16 cellular contexts compared by ENCODE assay signal in genomic region chr22:32818446-32819115, GRCh38. TPM values are rescaled to one million over a fixed set of nuclear protein-coding genes. Genes with fewer than 3 reads are reported as not detected.
DNase-seq lines count a peak whose midpoint lies in the region; ATAC-seq and TF ChIP-seq lines count a peak whose summit lies in the region.
"Had no signal": no experiment of that assay in that cellular context is flagged by ENCODE, and none has a peak within 500 bp of the region (broad histone marks: within the 10 kb centered on the region; RNA-seq: fewer than 3 reads in every experiment).

No MANE protein-coding gene starts in this region.

- CTCF ChIA-PET in PC-9 (lab: Charles Lee), result no interaction called here

- intact Hi-C loops in PC-9 (cut with micrococcal nuclease; ENCODE audit: unreplicated experiment) (no loop called here), esophagus squamous epithelium (cut with DNase I) (no loop called here), thyroid gland (cut with DNase I) (no loop called here), aorta (cut with DNase I) (no loop called here)

- WGBS in esophagus squamous epithelium, 2 donors, result 71 to 75% methylated on average over 5 to 12 of the region's 12 CpGs
- WGBS in thyroid gland, 2 donors, result 72 to 77% methylated on average over 12 of the region's 12 CpGs
- 71 to 77% methylated on average over 12 of the region's 12 CpGs for WGBS in aorta, 2 donors

- DNase-seq in PC-9, result no peak
- DNase-seq in esophagus squamous epithelium (lab: John Stamatoyannopoulos, UW), result no peak
- DNase-seq in mesenteric fat pad (ENCODE audit: low spot score), result peak; percentile 59
- no peak for DNase-seq in thyroid gland
- DNase-seq in aorta, result no peak
- DNase-seq in retina, result no peak
- DNase-seq: activated CD8-positive, alpha-beta memory T cell treated with anti-CD3 and anti-CD28 coated beads, Interleukin-2, amount 10 ng/mL, durations not matched to agents 7 days and 5 days; caudate nucleus; DMS79 treated with DMSO at 0.1 percent for 48 hours; dorsolateral prefrontal cortex; erythroblast; NCI-H1092 treated with DMSO at 0.1 percent for 48 hours; NCI-H2081; pancreas; small intestine had no signal

- TF ChIP-seq POLR2A in esophagus squamous epithelium (IDR thresholded peaks at IDR 0.05) (no peak), thyroid gland (IDR thresholded peaks at IDR 0.05) (no peak)

- H3K79me2 ChIP-seq in PC-9 (ENCODE audit: low read depth), result peaks cover 99% of the 10 kb centered on the region

- H3K27me3 ChIP-seq in PC-9 (ENCODE audit: insufficient read depth, low read depth) (no peaks in the 10 kb centered on the region), esophagus squamous epithelium (no peaks in the 10 kb centered on the region), thyroid gland (no peaks in the 10 kb centered on the region), aorta (ENCODE audit: control insufficient read depth in 1 of 2, insufficient read depth in 2 of 2, low read length in 1 of 2) (no peaks in the 10 kb centered on the region)
- H3K27me3 ChIP-seq: dorsolateral prefrontal cortex, pancreas had no signal

- no peaks in the 10 kb centered on the region for H3K9me2 ChIP-seq in PC-9 (ENCODE audit: insufficient read depth)

- H3F3A ChIP-seq in PC-9 (ENCODE audit: insufficient read depth, low read depth), result peaks cover 84% of the 10 kb centered on the region

- TF ChIP-seq CTCF in PC-9 (conservative IDR thresholded peaks at IDR 0.05) (no peak), esophagus squamous epithelium (IDR thresholded peaks at IDR 0.05) (no peak), thyroid gland (IDR thresholded peaks at IDR 0.05) (no peak)

- peaks cover 100% of the 10 kb centered on the region for H4K20me1 ChIP-seq in PC-9 (ENCODE audit: insufficient read depth)

- POLR2A ChIA-PET in PC-9 (lab: Charles Lee; ENCODE audit: unreplicated experiment), result no interaction called here

- H3K36me3 ChIP-seq in PC-9 (ENCODE audit: low read depth), result peaks cover 83% of the 10 kb centered on the region
- peaks cover 0 to 7% (median 0%) of the 10 kb centered on the region in 3 donors for H3K36me3 ChIP-seq in esophagus squamous epithelium
- no peaks in the 10 kb centered on the region for H3K36me3 ChIP-seq in thyroid gland
- H3K36me3 ChIP-seq in aorta (ENCODE audit: control insufficient read depth in 1 of 2, insufficient read depth in 2 of 2, low read length in 1 of 2), result no peaks in the 10 kb centered on the region
- H3K36me3 ChIP-seq: pancreas had no signal

- no peak overlapping the region for H3K4me2 ChIP-seq in PC-9

- ATAC-seq in aorta (ENCODE audit: low FRiP score) (no peak), GM21717 (IDR thresholded peaks at IDR 0.05; ENCODE audit: unreplicated experiment) (no peak)
- ATAC-seq: activated CD8-positive, alpha-beta memory T cell treated with anti-CD3 and anti-CD28 coated beads, Interleukin-2, amount 10 ng/mL, durations not matched to agents 7 days and 5 days; pancreas had no signal

- no TSS peak for BruUV-seq in PC-9 (replicated peaks; lab: Mats Ljungman, UMichigan)

- H3K27ac ChIP-seq in PC-9 (peak overlapping the region; percentile 37; the same call in 1 of the 2 replicates), esophagus squamous epithelium (peak overlapping the region in 3 of 4 donors; percentile 31 to 50 (median 43)), thyroid gland (peak overlapping the region in 2 of 3 donors; percentile 19 to 59), aorta (ENCODE audit: low read depth in 1 of 2, low read length in 2 of 2) (no peak overlapping the region)
- H3K27ac ChIP-seq: pancreas had no signal

- H3K4me1 ChIP-seq in PC-9 (replicated peaks; ENCODE audit: insufficient read depth), result peaks cover 19% of the 10 kb centered on the region; the same call in 1 of the 2 replicates
- peaks cover 6 to 93% (median 54%) of the 10 kb centered on the region in 3 donors for H3K4me1 ChIP-seq in esophagus squamous epithelium
- H3K4me1 ChIP-seq in thyroid gland, result peaks cover 37 to 72% of the 10 kb centered on the region in 2 donors
- no peaks in the 10 kb centered on the region for H3K4me1 ChIP-seq in aorta (ENCODE audit: control insufficient read depth in 1 of 2, insufficient read depth in 2 of 2, low read length in 2 of 2)
- H3K4me1 ChIP-seq: pancreas had no signal

- H2AFZ ChIP-seq in PC-9, result no peak overlapping the region

- H3K4me3 ChIP-seq in PC-9 (no peak overlapping the region), esophagus squamous epithelium (no peak overlapping the region), thyroid gland (replicated peaks in 1 of 3) (no peak overlapping the region), aorta (ENCODE audit: low read length in 2 of 2) (no peak overlapping the region)
- H3K4me3 ChIP-seq: dorsolateral prefrontal cortex, pancreas had no signal

- H3K9me3 ChIP-seq in PC-9 (ENCODE audit: insufficient read depth, low read depth), result no peaks in the 10 kb centered on the region
- H3K9me3 ChIP-seq in esophagus squamous epithelium, result no peaks in the 10 kb centered on the region
- no peaks in the 10 kb centered on the region for H3K9me3 ChIP-seq in thyroid gland
- H3K9me3 ChIP-seq in aorta (ENCODE audit: control insufficient read depth, low read length), result no peaks in the 10 kb centered on the region
- H3K9me3 ChIP-seq: pancreas had no signal

RNA-seq across cellular contexts. Expression of gene TIMP3, which starts 17.1 kb away (rescaled TPM):
- total RNA-seq in PC-9 (2021), result 79.8 and 89.3 TPM in 2 replicates
- total RNA-seq in esophagus squamous epithelium, result 100 to 1,000 TPM in 1 of 4 donors, 10 to 100 TPM in 3; 15.3 to 306 (median 54.2) TPM
- 493 TPM for total RNA-seq in mesenteric fat pad
- 100 to 1,000 TPM; 424 to 772 (median 543) TPM for total RNA-seq in thyroid gland
- total RNA-seq in aorta, result 100 to 1,000 TPM; 298 to 410 TPM
- 10 to 100 TPM; 34.4 to 59.4 TPM for polyA plus RNA-seq in aorta
- total RNA-seq: activated CD8-positive, alpha-beta memory T cell treated with anti-CD3 and anti-CD28 coated beads, Interleukin-2, amount 10 ng/mL, durations not matched to agents 7 days and 5 days had no signal

Comparison
In these comparisons a context has a peak if more than half of its experiments do, and no peak if none do; other contexts are left out.
1. H3K27ac ChIP-seq: peak in PC-9 (single experiment), esophagus squamous epithelium (3 of 4) and thyroid gland (2 of 3); none in aorta (0 of 2).